8 cellular contexts compared by ENCODE assay signal in genomic region chr16:57591086-57591869, GRCh38. TPM values are rescaled to one million over a fixed set of nuclear protein-coding genes. Genes with fewer than 3 reads are reported as not detected.
DNase-seq lines count a peak whose midpoint lies in the region; ATAC-seq and TF ChIP-seq lines count a peak whose summit lies in the region.

No MANE protein-coding gene starts in this region.

- no peak overlapping the region for H3K4ac ChIP-seq in neuronal stem cell (ENCODE audit: low read length)

- intact Hi-C loops in PC-3 (cut with micrococcal nuclease), result loop anchor here (1.0 to 5.0 kb wide), 5 partner anchors 9 to 131 kb away; partner anchors contain the start of gene ADGRG1
- intact Hi-C loops in activated T-helper 1 cell treated with anti-CD3 and anti-CD28 coated beads, Interleukin-12 subunit alpha, Interleukin-12 subunit beta, Interleukin-2, Interleukin-4 antibody, amounts not matched to agents 30 ng/mL and 10 ng/mL and 1 ng/mL, durations not matched to agents 14 hours and 24 hours and 36 hours (cut with micrococcal nuclease), result loop anchor here (1.0 to 5.0 kb wide), 9 partner anchors 11 to 536 kb away; partner anchors contain the start of genes ADGRG1, CFAP20, KATNB1 and POLR2C

- H3K9ac ChIP-seq in PC-3 (ENCODE audit: low read length) (peak overlapping the region; percentile 85), neuronal stem cell (ENCODE audit: low read depth, low read length, poor library complexity) (no peak overlapping the region)

- H3K4me3 Mint-ChIP-seq in activated T-helper 1 cell treated with anti-CD3 and anti-CD28 coated beads, Interleukin-12 subunit alpha, Interleukin-12 subunit beta, Interleukin-2, Interleukin-4 antibody, amounts not matched to agents 30 ng/mL and 10 ng/mL and 1 ng/mL, durations not matched to agents 14 hours and 24 hours and 36 hours, result peak overlapping the region; percentile 63
- peak overlapping the region; percentile 19 for H3K4me3 Mint-ChIP-seq in type B pancreatic cell

- no peak overlapping the region for H2BK5ac ChIP-seq in neuronal stem cell (ENCODE audit: low read length)

- H3K9me3 ChIP-seq in PC-3 (ENCODE audit: low read length) (no peaks in the 10 kb centered on the region), neuronal stem cell (replicated peaks in 1 of 2; ENCODE audit: control insufficient read depth in 2 of 2, insufficient read depth in 1 of 2, low read depth in 1 of 2, low read length in 2 of 2) (peaks cover 2 to 5% of the 10 kb centered on the region in 2 donors)

- H3K4me2 ChIP-seq in PC-3 (ENCODE audit: low read length), result peak overlapping the region; percentile 92
- H3K4me2 ChIP-seq in neuronal stem cell (ENCODE audit: insufficient read depth, low read length, poor library complexity, severe bottlenecking), result no peak overlapping the region

- H3K18ac ChIP-seq in neuronal stem cell (ENCODE audit: low read length), result peak overlapping the region; percentile 6

- peak overlapping the region; percentile 99 for H3K27ac ChIP-seq in PC-3 (ENCODE audit: low read length)
- H3K27ac ChIP-seq in neuronal stem cell (replicated peaks; ENCODE audit: low read length), result no peak overlapping the region

- peak overlapping the region; percentile 60 for H3K4me3 ChIP-seq in PC-3 (ENCODE audit: low read length)
- no peak overlapping the region for H3K4me3 ChIP-seq in fibroblast of pulmonary artery (replicated peaks; ENCODE audit: low read depth, low read length)
- H3K4me3 ChIP-seq in neuronal stem cell (ENCODE audit: low read length in 2 of 2), result no peak overlapping the region

- ATAC-seq in GM21423 (IDR thresholded peaks at IDR 0.05; ENCODE audit: unreplicated experiment), result peak; percentile 55
- ATAC-seq in PC-3, result peak; percentile 92

- H2BK15ac ChIP-seq in neuronal stem cell (ENCODE audit: low read length), result no peak overlapping the region

- H3K36me3 ChIP-seq in PC-3 (ENCODE audit: low read depth, low read length) (no peaks in the 10 kb centered on the region), neuronal stem cell (replicated peaks in 1 of 2; ENCODE audit: control insufficient read depth in 2 of 2, insufficient read depth in 2 of 2, low read length in 2 of 2) (no peaks in the 10 kb centered on the region)

- H2AFZ ChIP-seq in PC-3 (ENCODE audit: low read length), result peak overlapping the region; percentile 32; the same call in 1 of the 2 replicates
- peak overlapping the region; percentile 61 for H2AFZ ChIP-seq in neuronal stem cell (ENCODE audit: low read length)

- no peak overlapping the region for H2BK12ac ChIP-seq in neuronal stem cell (ENCODE audit: low read length)

- H3K4me1 Mint-ChIP-seq in activated T-helper 1 cell treated with anti-CD3 and anti-CD28 coated beads, Interleukin-12 subunit alpha, Interleukin-12 subunit beta, Interleukin-2, Interleukin-4 antibody, amounts not matched to agents 30 ng/mL and 10 ng/mL and 1 ng/mL, durations not matched to agents 14 hours and 24 hours and 36 hours (ENCODE audit: low read depth), result peaks cover 55% of the 10 kb centered on the region
- H3K4me1 Mint-ChIP-seq in type B pancreatic cell (ENCODE audit: unreplicated experiment), result peaks cover 6% of the 10 kb centered on the region

- H3K4me1 ChIP-seq in PC-3 (ENCODE audit: insufficient read depth, low read length) (peaks cover 16% of the 10 kb centered on the region), neuronal stem cell (ENCODE audit: control insufficient read depth in 2 of 2, insufficient read depth in 1 of 2, low read depth in 1 of 2, low read length in 2 of 2) (peaks cover 0 to 3% of the 10 kb centered on the region in 2 donors)

- H3K79me2 ChIP-seq in PC-3 (ENCODE audit: low read length), result no peaks in the 10 kb centered on the region

- no peak overlapping the region for H2BK120ac ChIP-seq in neuronal stem cell (ENCODE audit: low read depth, low read length)

- peak overlapping the region; percentile 85 for H3K27ac Mint-ChIP-seq in activated T-helper 1 cell treated with anti-CD3 and anti-CD28 coated beads, Interleukin-12 subunit alpha, Interleukin-12 subunit beta, Interleukin-2, Interleukin-4 antibody, amounts not matched to agents 30 ng/mL and 10 ng/mL and 1 ng/mL, durations not matched to agents 14 hours and 24 hours and 36 hours
- H3K27ac Mint-ChIP-seq in type B pancreatic cell, result peak overlapping the region; percentile 78

- no peaks in the 10 kb centered on the region for H3F3A ChIP-seq in PC-3 (ENCODE audit: low read length, unreplicated experiment)

- no peak overlapping the region for H3K14ac ChIP-seq in neuronal stem cell (ENCODE audit: low read length)

- no peak overlapping the region for H4K91ac ChIP-seq in neuronal stem cell (ENCODE audit: low read depth, low read length, poor library complexity)

- CTCF ChIA-PET in PC-3 (lab: Charles Lee), result interaction anchor here (0.6 to 1.2 kb wide), 12 partner anchors 9 to 355 kb away, joined by 3 to 16 read pairs (median 4); partner anchors contain the start of genes ADGRG1 and KATNB1

- H2AK5ac ChIP-seq in neuronal stem cell (ENCODE audit: low read depth, low read length), result peak overlapping the region; percentile 61

- WGBS in neuronal stem cell (ENCODE audit: extremely low coverage in 2 of 2, insufficient read length in 2 of 2, insufficient replicate concordance in 1 of 2), 2 donors, result no CpG with 5 or more reads among the region's 9 CpGs

- POLR2A ChIA-PET in PC-3 (lab: Charles Lee; ENCODE audit: unreplicated experiment), result interaction anchor here (0.5 to 1.0 kb wide), 2 partner anchors 52 to 336 kb away, joined by 3 to 6 read pairs; no protein-coding TSS in a partner anchor

- TF ChIP-seq CTCF in PC-3 (conservative IDR thresholded peaks at IDR 0.05; ENCODE audit: low read depth, low read length) (peak; percentile 95), fibroblast of pulmonary artery (IDR thresholded peaks at IDR 0.05; ENCODE audit: low read length, missing control alignments) (peak; percentile 97), type B pancreatic cell (conservative IDR thresholded peaks at IDR 0.05) (peak; percentile 93)

- H3K23ac ChIP-seq in neuronal stem cell (ENCODE audit: low read depth, low read length, poor library complexity), result no peak overlapping the region

- H3K27me3 ChIP-seq in PC-3 (ENCODE audit: low read length), result no peaks in the 10 kb centered on the region
- no peaks in the 10 kb centered on the region for H3K27me3 ChIP-seq in neuronal stem cell (ENCODE audit: control insufficient read depth in 3 of 3, insufficient read depth in 3 of 3, low read depth in 1 of 3, low read length in 3 of 3)

- DNase-seq in DMS53 (lab: John Stamatoyannopoulos, UW) (peak; percentile 91), HUDEP-2 (lab: John Stamatoyannopoulos, UW; ENCODE audit: unreplicated experiment in 76 of 76) (peak in 60 of 76 experiments; percentile 9 to 75 (median 44)), PC-3 (peak; percentile 86), fibroblast of pulmonary artery (ENCODE audit: low read depth) (peak; percentile 78), neuronal stem cell (ENCODE audit: low spot score) (peak; percentile 67), type B pancreatic cell (ENCODE audit: extremely low spot score, unreplicated experiment) (no peak)
- DNase-seq in activated T-helper 1 cell treated with anti-CD3 and anti-CD28 coated beads, Interleukin-12 subunit alpha, Interleukin-12 subunit beta, Interleukin-2, Interleukin-4 antibody, amounts not matched to agents 30 ng/mL and 10 ng/mL and 1 ng/mL, durations not matched to agents 14 hours and 24 hours and 36 hours (ENCODE audit: low spot score), result peak; percentile 56

- peaks cover 10% of the 10 kb centered on the region for H3K9me3 Mint-ChIP-seq in activated T-helper 1 cell treated with anti-CD3 and anti-CD28 coated beads, Interleukin-12 subunit alpha, Interleukin-12 subunit beta, Interleukin-2, Interleukin-4 antibody, amounts not matched to agents 30 ng/mL and 10 ng/mL and 1 ng/mL, durations not matched to agents 14 hours and 24 hours and 36 hours
- H3K9me3 Mint-ChIP-seq in type B pancreatic cell, result no peaks in the 10 kb centered on the region

- H3K27me3 Mint-ChIP-seq in activated T-helper 1 cell treated with anti-CD3 and anti-CD28 coated beads, Interleukin-12 subunit alpha, Interleukin-12 subunit beta, Interleukin-2, Interleukin-4 antibody, amounts not matched to agents 30 ng/mL and 10 ng/mL and 1 ng/mL, durations not matched to agents 14 hours and 24 hours and 36 hours (ENCODE audit: insufficient read depth), result peaks cover 2% of the 10 kb centered on the region
- peaks cover 3% of the 10 kb centered on the region for H3K27me3 Mint-ChIP-seq in type B pancreatic cell

- BruUV-seq in PC-3 (replicated peaks; lab: Mats Ljungman, UMichigan), result TSS peak; percentile 32

- H4K20me1 ChIP-seq in PC-3 (ENCODE audit: low read length), result no peaks in the 10 kb centered on the region

- H3K79me1 ChIP-seq in neuronal stem cell (ENCODE audit: low read depth, low read length), result no peaks in the 10 kb centered on the region

- peaks cover 9% of the 10 kb centered on the region for H3K36me3 Mint-ChIP-seq in activated T-helper 1 cell treated with anti-CD3 and anti-CD28 coated beads, Interleukin-12 subunit alpha, Interleukin-12 subunit beta, Interleukin-2, Interleukin-4 antibody, amounts not matched to agents 30 ng/mL and 10 ng/mL and 1 ng/mL, durations not matched to agents 14 hours and 24 hours and 36 hours (ENCODE audit: low read depth)
- H3K36me3 Mint-ChIP-seq in type B pancreatic cell, result no peaks in the 10 kb centered on the region

- no peak overlapping the region for H4K8ac ChIP-seq in neuronal stem cell (ENCODE audit: low read depth, low read length)

- no peaks in the 10 kb centered on the region for H3K9me2 ChIP-seq in PC-3 (replicated peaks; ENCODE audit: low read length)

RNA-seq across cellular contexts. Expression of gene ADGRG1, which starts 37.2 kb away (rescaled TPM):
- total RNA-seq in PC-3 (2014; rRNA removed) (33.7 and 41.5 TPM in 2 replicates), type B pancreatic cell (ENCODE audit: low replicate concordance) (41.1 and 61.0 TPM in 2 replicates)
- total RNA-seq in activated T-helper 1 cell treated with anti-CD3 and anti-CD28 coated beads, Interleukin-12 subunit alpha, Interleukin-12 subunit beta, Interleukin-2, Interleukin-4 antibody, amounts not matched to agents 30 ng/mL and 10 ng/mL and 1 ng/mL, durations not matched to agents 14 hours and 24 hours and 36 hours, result 6.4 and 7.7 TPM in 2 replicates
- 127 TPM for polyA plus RNA-seq in neuronal stem cell (2013, experiment 1 of 2)
- polyA plus RNA-seq in neuronal stem cell (2013, experiment 2 of 2), result 124 TPM

RNA-seq across cellular contexts. Expression of gene ADGRG5, which starts 48.8 kb away (rescaled TPM):
- total RNA-seq in PC-3 (2014; rRNA removed) (not detected in 2 replicates), type B pancreatic cell (ENCODE audit: low replicate concordance) (0.82 and 1.7 TPM in 2 replicates)
- total RNA-seq in activated T-helper 1 cell treated with anti-CD3 and anti-CD28 coated beads, Interleukin-12 subunit alpha, Interleukin-12 subunit beta, Interleukin-2, Interleukin-4 antibody, amounts not matched to agents 30 ng/mL and 10 ng/mL and 1 ng/mL, durations not matched to agents 14 hours and 24 hours and 36 hours, result 5.8 and 7.4 TPM in 2 replicates
- 1.7 TPM for polyA plus RNA-seq in neuronal stem cell (2013, experiment 1 of 2)
- polyA plus RNA-seq in neuronal stem cell (2013, experiment 2 of 2), result 1.7 TPM

RNA-seq across cellular contexts. Expression of gene CCDC102A, which starts 54.9 kb away (rescaled TPM):
- total RNA-seq in PC-3 (2014; rRNA removed) (12.7 and 13.9 TPM in 2 replicates), type B pancreatic cell (ENCODE audit: low replicate concordance) (6.9 and 14.4 TPM in 2 replicates)
- total RNA-seq in activated T-helper 1 cell treated with anti-CD3 and anti-CD28 coated beads, Interleukin-12 subunit alpha, Interleukin-12 subunit beta, Interleukin-2, Interleukin-4 antibody, amounts not matched to agents 30 ng/mL and 10 ng/mL and 1 ng/mL, durations not matched to agents 14 hours and 24 hours and 36 hours, result 5.7 and 7.3 TPM in 2 replicates
- polyA plus RNA-seq in neuronal stem cell (2013, experiment 1 of 2), result 6.4 TPM
- 6.3 TPM for polyA plus RNA-seq in neuronal stem cell (2013, experiment 2 of 2)
